In genomic region chr19:38792250-38793111, GRCh38 we compare ENCODE assay signal across 8 cellular contexts. TPM values are rescaled to one million over a fixed set of nuclear protein-coding genes. Genes with fewer than 3 reads are reported as not detected.
A peak's percentile ranks its signal among the peaks of the same experiment; 100 is the strongest.
DNase-seq lines count a peak whose midpoint lies in the region; ATAC-seq, FAIRE-seq and TF ChIP-seq lines count a peak whose summit lies in the region.

No MANE protein-coding gene starts in this region.

- no peaks in the 10 kb centered on the region for H3K9me2 ChIP-seq in PC-3 (replicated peaks; ENCODE audit: low read length)

- H3K27me3 ChIP-seq in PC-3 (ENCODE audit: low read length) = no peaks in the 10 kb centered on the region

- H3K79me2 ChIP-seq in PC-3 (ENCODE audit: low read length) = no peaks in the 10 kb centered on the region

- H3K4me3 Mint-ChIP-seq in activated naive CD8-positive, alpha-beta T cell treated with anti-CD3 and anti-CD28 coated beads, Interleukin-2, amount 50 U/mL, for 24 hours = no peak overlapping the region
- peak overlapping the region; percentile 50 for H3K4me3 Mint-ChIP-seq in stimulated activated naive CD8-positive, alpha-beta T cell treated with anti-CD3 and anti-CD28 coated beads, Interleukin-15, Interleukin-2, amounts not matched to agents 100 ng/mL and 50 ng/mL, for 24 hours

- no peaks in the 10 kb centered on the region for H4K20me1 ChIP-seq in PC-3 (ENCODE audit: low read length)

- ATAC-seq in HG03354 (IDR thresholded peaks at IDR 0.05; ENCODE audit: poor library complexity, severe bottlenecking, unreplicated experiment) (peak; percentile 46), GM18867 (IDR thresholded peaks at IDR 0.05; ENCODE audit: unreplicated experiment) (no peak), PC-3 (no peak)
- ATAC-seq in activated naive CD8-positive, alpha-beta T cell treated with anti-CD3 and anti-CD28 coated beads, Interleukin-2, amount 50 U/mL, for 24 hours = peak; percentile 30

- no peak overlapping the region for H3K4me2 ChIP-seq in PC-3 (ENCODE audit: low read length)

- no peaks in the 10 kb centered on the region for H3F3A ChIP-seq in PC-3 (ENCODE audit: low read length, unreplicated experiment)

- H3K9me3 ChIP-seq in kidney (ENCODE audit: control insufficient read depth in 1 of 2, low read length in 2 of 2) (no peaks in the 10 kb centered on the region), PC-3 (ENCODE audit: low read length) (no peaks in the 10 kb centered on the region)

- H3K36me3 ChIP-seq in kidney (ENCODE audit: control insufficient read depth in 1 of 2, insufficient read depth in 2 of 2, low read length in 2 of 2) (no peaks in the 10 kb centered on the region), PC-3 (ENCODE audit: low read depth, low read length) (no peaks in the 10 kb centered on the region)

- no peak overlapping the region for H2AFZ ChIP-seq in PC-3 (ENCODE audit: low read length)

- BruUV-seq in PC-3 (replicated peaks; lab: Mats Ljungman, UMichigan) = no TSS peak

- CTCF ChIA-PET in PC-3 (lab: Charles Lee) = no interaction called here

- DNase-seq in activated naive CD8-positive, alpha-beta T cell treated with anti-CD3 and anti-CD28 coated beads, Interleukin-2, amount 50 U/mL, for 24 hours = peak; percentile 60
- DNase-seq in kidney (peak; percentile 85), NCI-H2107 treated with DMSO at 0.1 percent for 48 hours (lab: John Stamatoyannopoulos, UW; ENCODE audit: unreplicated experiment) (no peak), PC-3 (no peak), AG20443 (ENCODE audit: low spot score) (no peak)

- H3K4me1 ChIP-seq in kidney (ENCODE audit: control insufficient read depth in 1 of 2, insufficient read depth in 1 of 2, low read depth in 1 of 2, low read length in 2 of 2) = peaks cover 0 to 4% of the 10 kb centered on the region in 2 donors
- H3K4me1 ChIP-seq in PC-3 (ENCODE audit: insufficient read depth, low read length) = no peaks in the 10 kb centered on the region

- peak overlapping the region in 1 of 2 donors; percentile 53 for H3K27ac ChIP-seq in kidney (ENCODE audit: low read depth in 2 of 2, low read length in 2 of 2)
- H3K27ac ChIP-seq in PC-3 (ENCODE audit: low read length) = no peak overlapping the region

- no peaks in the 10 kb centered on the region for H3K27me3 Mint-ChIP-seq in activated naive CD8-positive, alpha-beta T cell treated with anti-CD3 and anti-CD28 coated beads, Interleukin-2, amount 50 U/mL, for 24 hours
- peaks cover 4% of the 10 kb centered on the region for H3K27me3 Mint-ChIP-seq in stimulated activated naive CD8-positive, alpha-beta T cell treated with anti-CD3 and anti-CD28 coated beads, Interleukin-15, Interleukin-2, amounts not matched to agents 100 ng/mL and 50 ng/mL, for 24 hours

- peak; percentile 23 for TF ChIP-seq CTCF in kidney (IDR thresholded peaks at IDR 0.05; ENCODE audit: borderline replicate concordance, extremely low read depth, insufficient read depth)
- no peak for TF ChIP-seq CTCF in PC-3 (conservative IDR thresholded peaks at IDR 0.05; ENCODE audit: low read depth, low read length)

- H3K27ac Mint-ChIP-seq in activated naive CD8-positive, alpha-beta T cell treated with anti-CD3 and anti-CD28 coated beads, Interleukin-2, amount 50 U/mL, for 24 hours = no peak overlapping the region
- no peak overlapping the region for H3K27ac Mint-ChIP-seq in stimulated activated naive CD8-positive, alpha-beta T cell treated with anti-CD3 and anti-CD28 coated beads, Interleukin-15, Interleukin-2, amounts not matched to agents 100 ng/mL and 50 ng/mL, for 24 hours

- POLR2A ChIA-PET in PC-3 (lab: Charles Lee; ENCODE audit: unreplicated experiment) = no interaction called here

- no peaks in the 10 kb centered on the region for H3K36me3 Mint-ChIP-seq in activated naive CD8-positive, alpha-beta T cell treated with anti-CD3 and anti-CD28 coated beads, Interleukin-2, amount 50 U/mL, for 24 hours (ENCODE audit: low read depth)
- no peaks in the 10 kb centered on the region for H3K36me3 Mint-ChIP-seq in stimulated activated naive CD8-positive, alpha-beta T cell treated with anti-CD3 and anti-CD28 coated beads, Interleukin-15, Interleukin-2, amounts not matched to agents 100 ng/mL and 50 ng/mL, for 24 hours (ENCODE audit: low read depth)

- H3K4me3 ChIP-seq in kidney (ENCODE audit: low read length in 2 of 2) (peak overlapping the region in 1 of 2 donors; percentile 21), PC-3 (ENCODE audit: low read length) (no peak overlapping the region)

- peaks cover 4% of the 10 kb centered on the region for H3K4me1 Mint-ChIP-seq in activated naive CD8-positive, alpha-beta T cell treated with anti-CD3 and anti-CD28 coated beads, Interleukin-2, amount 50 U/mL, for 24 hours
- H3K4me1 Mint-ChIP-seq in stimulated activated naive CD8-positive, alpha-beta T cell treated with anti-CD3 and anti-CD28 coated beads, Interleukin-15, Interleukin-2, amounts not matched to agents 100 ng/mL and 50 ng/mL, for 24 hours (ENCODE audit: low read depth) = peaks cover 9% of the 10 kb centered on the region

- peak overlapping the region in 1 of 2 donors; percentile 26 for H3K9ac ChIP-seq in kidney (ENCODE audit: low read length in 2 of 2)
- H3K9ac ChIP-seq in PC-3 (ENCODE audit: low read length) = no peak overlapping the region

- H3K9me3 Mint-ChIP-seq in activated naive CD8-positive, alpha-beta T cell treated with anti-CD3 and anti-CD28 coated beads, Interleukin-2, amount 50 U/mL, for 24 hours = no peaks in the 10 kb centered on the region
- no peaks in the 10 kb centered on the region for H3K9me3 Mint-ChIP-seq in stimulated activated naive CD8-positive, alpha-beta T cell treated with anti-CD3 and anti-CD28 coated beads, Interleukin-15, Interleukin-2, amounts not matched to agents 100 ng/mL and 50 ng/mL, for 24 hours

- FAIRE-seq in kidney (lab: Jason Lieb, UNC) = no peak

- intact Hi-C loops in kidney (cut with DNase I) = no loop called here
- intact Hi-C loops in PC-3 (cut with micrococcal nuclease) = no loop called here

RNA-seq across cellular contexts. Expression of gene LGALS7B, which starts 3.5 kb away (rescaled TPM):
- total RNA-seq in kidney (not detected), PC-3 (2014; rRNA removed) (not detected in 2 replicates)
- 3.7 TPM for polyA plus RNA-seq in kidney (ENCODE audit: insufficient read depth, low read depth, low replicate concordance)

RNA-seq across cellular contexts. Expression of gene LGALS7, which starts 19.2 kb away (rescaled TPM):
- total RNA-seq in kidney = 1.3 TPM
- not detected for polyA plus RNA-seq in kidney (ENCODE audit: insufficient read depth, low read depth, low replicate concordance)
- total RNA-seq in PC-3 (2014; rRNA removed) = not detected in 2 replicates

RNA-seq across cellular contexts. Expression of gene LGALS4, which starts 20.3 kb away (rescaled TPM):
- total RNA-seq in kidney = 12.2 TPM
- polyA plus RNA-seq in kidney (ENCODE audit: insufficient read depth, low read depth, low replicate concordance) = 1.2 TPM
- total RNA-seq in PC-3 (2014; rRNA removed) = 0.51 TPM in 1 of 2 replicates, not detected in the other

RNA-seq across cellular contexts. Expression of gene ECH1, which starts 39.1 kb away (rescaled TPM):
- total RNA-seq in kidney (167 TPM), PC-3 (2014; rRNA removed) (41.8 and 78.9 TPM in 2 replicates)
- polyA plus RNA-seq in kidney (ENCODE audit: insufficient read depth, low read depth, low replicate concordance) = 534 TPM

RNA-seq across cellular contexts. Expression of gene CAPN12, which starts 48.2 kb away (rescaled TPM):
- total RNA-seq in kidney (31.1 TPM), PC-3 (2014; rRNA removed) (3.8 and 5.5 TPM in 2 replicates)
- 27.1 TPM for polyA plus RNA-seq in kidney (ENCODE audit: insufficient read depth, low read depth, low replicate concordance)

Comparison
In these comparisons a context has a peak if more than half of its experiments do, and no peak if none do; other contexts are left out.
1. ATAC-seq: peak in HG03354 (single experiment) and activated naive CD8-positive, alpha-beta T cell treated with anti-CD3 and anti-CD28 coated beads, Interleukin-2, amount 50 U/mL, for 24 hours (single experiment); none in GM18867 (single experiment) and PC-3 (single experiment).
2. DNase-seq: peak in activated naive CD8-positive, alpha-beta T cell treated with anti-CD3 and anti-CD28 coated beads, Interleukin-2, amount 50 U/mL, for 24 hours (single experiment) and kidney (single experiment); none in NCI-H2107 treated with DMSO at 0.1 percent for 48 hours (single experiment), PC-3 (single experiment) and AG20443 (single experiment).